In genomic region chr2:165408191-165408590, GRCh38 we compare ENCODE assay signal across 19 cellular contexts.
A peak's percentile ranks its signal among the peaks of the same experiment; 100 is the strongest.
DNase-seq lines count a peak whose midpoint lies in the region; ATAC-seq and TF ChIP-seq lines count a peak whose summit lies in the region.
"Had no signal": no experiment of that assay in that cellular context is flagged by ENCODE, and none has a peak within 500 bp of the region (broad histone marks: within the 10 kb centered on the region; RNA-seq: fewer than 3 reads in every experiment).

No MANE protein-coding gene starts in this region.

- DNase-seq in NCI-H345 (lab: John Stamatoyannopoulos, UW) (peak; percentile 24), NCI-H345 treated with DMSO at 0.1 percent for 48 hours (lab: John Stamatoyannopoulos, UW; ENCODE audit: unreplicated experiment) (no peak), dermis blood vessel endothelial cell (peak; percentile 24), sigmoid colon (peak; percentile 63), omental fat pad (ENCODE audit: low spot score) (no peak), lower lobe of right lung (no peak)
- DNase-seq in stimulated activated CD4-positive, alpha-beta T cell treated with anti-CD3 and anti-CD28 coated beads, Interleukin-12 subunit alpha, Interleukin-12 subunit beta, amount 100 ng/mL, for 4 hours, result no peak
- DNase-seq: activated CD4-positive, alpha-beta T cell treated with anti-CD3 and anti-CD28 coated beads, Interleukin-2, amount 50 U/mL, for 48 hours; activated naive CD8-positive, alpha-beta T cell treated with anti-CD3 and anti-CD28 coated beads, Interleukin-2, amount 50 U/mL, for 24 hours; activated T-cell treated with anti-CD3 and anti-CD28 coated beads, Interleukin-2, amount 50 U/mL, for 72 hours; effector memory CD8-positive, alpha-beta T cell; left cardiac atrium; NCI-H146; posterior cingulate gyrus; stimulated activated naive CD8-positive, alpha-beta T cell treated with anti-CD3 and anti-CD28 coated beads, Interleukin-15, Interleukin-2, amounts not matched to agents 100 U/mL and 50 U/mL, for 24 hours; SW 1271; upper lobe of left lung had no signal

- H3K4me3 ChIP-seq in Loucy (ENCODE audit: low read length, poor library complexity, severe bottlenecking) (peak overlapping the region; percentile 0), sigmoid colon (no peak overlapping the region), lower lobe of right lung (no peak overlapping the region)
- H3K4me3 ChIP-seq: A549, upper lobe of left lung had no signal

- H3K27me3 ChIP-seq in Loucy (ENCODE audit: insufficient read depth, low read length, poor library complexity, severe bottlenecking) (no peaks in the 10 kb centered on the region), sigmoid colon (no peaks in the 10 kb centered on the region), lower lobe of right lung (ENCODE audit: low read depth) (no peaks in the 10 kb centered on the region)
- H3K27me3 ChIP-seq: upper lobe of left lung had no signal

- no peak for TF ChIP-seq POLR2A in sigmoid colon (IDR thresholded peaks at IDR 0.05)

- H3K36me3 ChIP-seq in Loucy (ENCODE audit: insufficient read depth, low read length), result no peaks in the 10 kb centered on the region
- H3K36me3 ChIP-seq in sigmoid colon, result no peaks in the 10 kb centered on the region
- no peaks in the 10 kb centered on the region for H3K36me3 ChIP-seq in lower lobe of right lung
- H3K36me3 ChIP-seq: upper lobe of left lung had no signal

- no peaks in the 10 kb centered on the region for H3K9me2 ChIP-seq in Loucy (replicated peaks; ENCODE audit: low read depth, low read length)

- no peak for TF ChIP-seq EP300 in sigmoid colon (IDR thresholded peaks at IDR 0.05)

- peak overlapping the region; percentile 1; the same call in 1 of the 2 replicates for H2AFZ ChIP-seq in Loucy (ENCODE audit: low read length)

- 24 to 35% methylated on average over 3 of the region's 3 CpGs for WGBS in sigmoid colon, 2 donors

- intact Hi-C loops in sigmoid colon (cut with DNase I) (loop anchor here (10.0 kb wide), 1 partner anchor 467 kb away; no protein-coding TSS in a partner anchor), lower lobe of right lung (cut with DNase I) (loop anchor here (10.0 kb wide), 1 partner anchor 287 kb away; no protein-coding TSS in a partner anchor)

- no peaks in the 10 kb centered on the region for H3F3A ChIP-seq in Loucy (ENCODE audit: low read depth)

- no peaks in the 10 kb centered on the region for H3K79me2 ChIP-seq in Loucy (ENCODE audit: insufficient read depth, low read length)

- H3K4me1 ChIP-seq in Loucy (ENCODE audit: insufficient read depth, low read length, poor library complexity, severe bottlenecking) (peaks cover 21% of the 10 kb centered on the region), sigmoid colon (no peaks in the 10 kb centered on the region), lower lobe of right lung (no peaks in the 10 kb centered on the region)
- H3K4me1 ChIP-seq: A549 had no signal

- no peaks in the 10 kb centered on the region for H4K20me1 ChIP-seq in Loucy (ENCODE audit: insufficient read depth, low read length, poor library complexity, severe bottlenecking)

- H3K27ac ChIP-seq in sigmoid colon, result no peak overlapping the region
- no peak overlapping the region for H3K27ac ChIP-seq in lower lobe of right lung
- H3K27ac ChIP-seq: A549, upper lobe of left lung had no signal

- no peaks in the 10 kb centered on the region for H3K9me3 ChIP-seq in Loucy (ENCODE audit: insufficient read depth, low read depth, low read length)
- no peaks in the 10 kb centered on the region for H3K9me3 ChIP-seq in sigmoid colon
- no peaks in the 10 kb centered on the region for H3K9me3 ChIP-seq in lower lobe of right lung
- H3K9me3 ChIP-seq: A549, upper lobe of left lung had no signal

- ATAC-seq in omental fat pad (ENCODE audit: low FRiP score) (no peak), lower lobe of right lung (no peak)
- ATAC-seq: A549; activated naive CD8-positive, alpha-beta T cell treated with anti-CD3 and anti-CD28 coated beads, Interleukin-2, amount 50 U/mL, for 24 hours; activated T-cell treated with anti-CD3 and anti-CD28 coated beads, Interleukin-2, amount 50 U/mL, for 72 hours; effector memory CD8-positive, alpha-beta T cell; stimulated activated naive CD8-positive, alpha-beta T cell treated with anti-CD3 and anti-CD28 coated beads, Interleukin-15, Interleukin-2, amounts not matched to agents 100 U/mL and 50 U/mL, for 24 hours had no signal

- H3K4me2 ChIP-seq in Loucy (ENCODE audit: low read depth, low read length, poor library complexity, severe bottlenecking), result peak overlapping the region; percentile 30
- H3K4me2 ChIP-seq: A549 had no signal

- TF ChIP-seq CTCF in Loucy (conservative IDR thresholded peaks at IDR 0.05; ENCODE audit: low read length), result no peak
- no peak for TF ChIP-seq CTCF in sigmoid colon (IDR thresholded peaks at IDR 0.05)
- TF ChIP-seq CTCF in omental fat pad (IDR thresholded peaks at IDR 0.05), result no peak
- TF ChIP-seq CTCF in lower lobe of right lung (IDR thresholded peaks at IDR 0.05), result no peak

- H3K9ac ChIP-seq in Loucy (ENCODE audit: low read depth, low read length, poor library complexity, severe bottlenecking), result peak overlapping the region; percentile 6

Comparison
In these comparisons a context has a peak if more than half of its experiments do, and no peak if none do; other contexts are left out.
1. DNase-seq: peak in NCI-H345 (single experiment), dermis blood vessel endothelial cell (single experiment) and sigmoid colon (single experiment); none in NCI-H345 treated with DMSO at 0.1 percent for 48 hours (single experiment), omental fat pad (single experiment), lower lobe of right lung (single experiment) and stimulated activated CD4-positive, alpha-beta T cell treated with anti-CD3 and anti-CD28 coated beads, Interleukin-12 subunit alpha, Interleukin-12 subunit beta, amount 100 ng/mL, for 4 hours (single experiment).